8 cellular contexts compared by ENCODE assay signal in genomic region chr5:159207616-159208507, GRCh38. TPM values are rescaled to one million over a fixed set of nuclear protein-coding genes. Genes with fewer than 3 reads are reported as not detected.
DNase-seq lines count a peak whose midpoint lies in the region; ATAC-seq and TF ChIP-seq lines count a peak whose summit lies in the region.

No MANE protein-coding gene starts in this region.

- peak overlapping the region; percentile 88 to 96 (median 92) for H3K27ac Mint-ChIP-seq in H9
- peak overlapping the region; percentile 98 for H3K27ac Mint-ChIP-seq in activated naive CD8-positive, alpha-beta T cell treated with anti-CD3 and anti-CD28 coated beads, Interleukin-2, amount 10 ng/mL, durations not matched to agents 7 days and 5 days

- H3K27me3 ChIP-seq in H9 (ENCODE audit: insufficient read depth, low read length) (peaks cover 4% of the 10 kb centered on the region; the same call in 1 of the 2 replicates), MG63 (no peaks in the 10 kb centered on the region), parathyroid adenoma (ENCODE audit: control insufficient read depth, insufficient read depth, low read length) (no peaks in the 10 kb centered on the region), tibial artery (no peaks in the 10 kb centered on the region)

- H4K8ac ChIP-seq in H9 (replicated peaks; ENCODE audit: insufficient read length, low read depth, low read length), result no peak overlapping the region

- H3K4me1 ChIP-seq in H9 (ENCODE audit: insufficient read depth, low read length) (peaks cover 7% of the 10 kb centered on the region; the same call in 1 of the 2 replicates), parathyroid adenoma (peaks cover 2% of the 10 kb centered on the region), tibial artery (peaks cover 0 to 49% (median 26%) of the 10 kb centered on the region in 4 donors)

- H4K20me1 ChIP-seq in H9 (ENCODE audit: control insufficient read depth, insufficient read depth, insufficient read length), result no peaks in the 10 kb centered on the region

- no peak overlapping the region for H2AK5ac ChIP-seq in H9 (ENCODE audit: insufficient read length, low read length)

- H3T11ph ChIP-seq in H9 (ENCODE audit: low read length), result no peak overlapping the region

- H4K91ac ChIP-seq in H9 (ENCODE audit: insufficient read length, low read depth, low read length), result no peak overlapping the region

- H2BK12ac ChIP-seq in H9 (ENCODE audit: insufficient read length, low read depth, low read length), result no peak overlapping the region

- DNase-seq in GM03348 (ENCODE audit: low spot score) (peak; percentile 81), H9 (peak; percentile 76), MG63 (peak; percentile 91), SKM-1 treated with dmso at 0.1 percent for 144 hours (lab: John Stamatoyannopoulos, UW; ENCODE audit: unreplicated experiment) (peak; percentile 79), Right ventricle myocardium superior (peak; percentile 90), tibial artery (peak; percentile 73 to 88)
- DNase-seq in activated naive CD8-positive, alpha-beta T cell treated with anti-CD3 and anti-CD28 coated beads, Interleukin-2, amount 10 ng/mL, durations not matched to agents 7 days and 5 days, result peak; percentile 79

- 0 out of 5 replicates have a peak, but pooled peaks cover 0 to 2% of the 10 kb centered on the region in 2 experiments for H3K9me3 Mint-ChIP-seq in H9
- no peaks in the 10 kb centered on the region for H3K9me3 Mint-ChIP-seq in activated naive CD8-positive, alpha-beta T cell treated with anti-CD3 and anti-CD28 coated beads, Interleukin-2, amount 10 ng/mL, durations not matched to agents 7 days and 5 days

- POLR2A ChIA-PET in activated naive CD8-positive, alpha-beta T cell treated with anti-CD3 and anti-CD28 coated beads, Interleukin-2, amount 10 ng/mL, durations not matched to agents 7 days and 5 days (lab: Charles Lee), result interaction anchor here (0.8 to 3.1 kb wide), 11 partner anchors 10 to 1212 kb away, joined by 3 to 32 read pairs (median 4); partner anchors contain the start of gene SLU7

- H3K9me3 ChIP-seq in H9 (ENCODE audit: control insufficient read depth, low read depth, low read length) (no peaks in the 10 kb centered on the region), MG63 (no peaks in the 10 kb centered on the region), parathyroid adenoma (ENCODE audit: control insufficient read depth, low read length) (no peaks in the 10 kb centered on the region), tibial artery (no peaks in the 10 kb centered on the region)

- no peak overlapping the region for H3K4ac ChIP-seq in H9 (ENCODE audit: low read depth, low read length)

- H3K23me2 ChIP-seq in H9 (ENCODE audit: insufficient read length, low read depth, low read length, poor library complexity, severe bottlenecking), result peaks cover 16% of the 10 kb centered on the region

- no peak overlapping the region for H2BK20ac ChIP-seq in H9 (ENCODE audit: low read depth, low read length, poor library complexity, severe bottlenecking)

- intact Hi-C loops in Right ventricle myocardium superior (cut with DNase I), result loop anchor here (5.0 kb wide), 1 partner anchor 36 kb away; no protein-coding TSS in a partner anchor
- intact Hi-C loops in tibial artery (cut with DNase I; ENCODE audit: low total_unique reads), result no loop called here

- peaks cover 4% of the 10 kb centered on the region for H3K79me1 ChIP-seq in H9 (ENCODE audit: insufficient read depth, low read depth, low read length, poor library complexity, severe bottlenecking)

- H3K14ac ChIP-seq in H9 (ENCODE audit: insufficient read depth, low read length), result peak overlapping the region; percentile 95; the same call in 1 of the 2 replicates

- peak overlapping the region; percentile 92 for H3K4me2 ChIP-seq in H9 (ENCODE audit: insufficient read depth, insufficient read length, low read length)
- H3K4me2 ChIP-seq in parathyroid adenoma (ENCODE audit: low read length), result peak overlapping the region; percentile 94

- H2BK15ac ChIP-seq in H9 (ENCODE audit: low read depth, low read length), result no peak overlapping the region

- peak overlapping the region; percentile 33 for H3K18ac ChIP-seq in H9 (ENCODE audit: insufficient read length, low read depth, low read length)

- peaks cover 11% of the 10 kb centered on the region for H3K27me3 Mint-ChIP-seq in H9 (ENCODE audit: low read depth)
- H3K27me3 Mint-ChIP-seq in activated naive CD8-positive, alpha-beta T cell treated with anti-CD3 and anti-CD28 coated beads, Interleukin-2, amount 10 ng/mL, durations not matched to agents 7 days and 5 days, result no peaks in the 10 kb centered on the region

- no peak overlapping the region for H4K5ac ChIP-seq in H9 (ENCODE audit: insufficient read length, low read depth, low read length)

- H3K56ac ChIP-seq in H9 (ENCODE audit: insufficient read length, low read depth, low read length), result no peak overlapping the region

- H3K9ac ChIP-seq in H9 (ENCODE audit: extremely low read depth, insufficient read length, low read length) (peak overlapping the region; percentile 36), parathyroid adenoma (peak overlapping the region; percentile 1)

- peak; percentile 60 for ATAC-seq in activated naive CD8-positive, alpha-beta T cell treated with anti-CD3 and anti-CD28 coated beads, Interleukin-2, amount 10 ng/mL, durations not matched to agents 7 days and 5 days (ENCODE audit: low read depth)
- ATAC-seq in Right ventricle myocardium superior (ENCODE audit: poor library complexity), result peak; percentile 83

- no peak overlapping the region for H3K23ac ChIP-seq in H9 (ENCODE audit: insufficient read length, low read depth, low read length)

- no peak overlapping the region for H3K27ac ChIP-seq in H9 (ENCODE audit: insufficient read length, low read depth, low read length)
- peak overlapping the region; percentile 93 for H3K27ac ChIP-seq in parathyroid adenoma
- peak overlapping the region; percentile 89 to 96 for H3K27ac ChIP-seq in tibial artery

- H3K36me3 ChIP-seq in MG63 (peaks cover 5% of the 10 kb centered on the region), parathyroid adenoma (ENCODE audit: control insufficient read depth, insufficient read depth, low read length) (no peaks in the 10 kb centered on the region), tibial artery (no peaks in the 10 kb centered on the region)

- no peak overlapping the region for H2BK120ac ChIP-seq in H9 (ENCODE audit: low read depth, low read length, poor library complexity, severe bottlenecking)

- H3K4me3 ChIP-seq in MG63 (peak overlapping the region; percentile 81), parathyroid adenoma (ENCODE audit: low read depth, low read length) (peak overlapping the region; percentile 82), tibial artery (peak overlapping the region; percentile 90 to 99)

- WGBS in H9 (ENCODE audit: extremely low coverage, insufficient read length, low lambda C conversion rate), result no CpG with 5 or more reads among the region's 36 CpGs

- peak overlapping the region; percentile 94 to 97 for H3K4me3 Mint-ChIP-seq in H9
- H3K4me3 Mint-ChIP-seq in activated naive CD8-positive, alpha-beta T cell treated with anti-CD3 and anti-CD28 coated beads, Interleukin-2, amount 10 ng/mL, durations not matched to agents 7 days and 5 days, result peak overlapping the region; percentile 88

- H3K36me3 Mint-ChIP-seq in H9 (ENCODE audit: insufficient read depth in 1 of 3, low read depth in 3 of 3), result peaks cover 0 to 4% (median 2%) of the 10 kb centered on the region in 3 experiments; a peak in 2 of 7 replicates
- H3K36me3 Mint-ChIP-seq in activated naive CD8-positive, alpha-beta T cell treated with anti-CD3 and anti-CD28 coated beads, Interleukin-2, amount 10 ng/mL, durations not matched to agents 7 days and 5 days, result peaks cover 23% of the 10 kb centered on the region

- H3K79me2 ChIP-seq in H9 (ENCODE audit: insufficient read depth, low read length), result peaks cover 9% of the 10 kb centered on the region; the same call in 1 of the 2 replicates
- peaks cover 20% of the 10 kb centered on the region for H3K79me2 ChIP-seq in parathyroid adenoma

- no peak overlapping the region for H2BK5ac ChIP-seq in H9 (ENCODE audit: insufficient read length, low read length)

- no peak for TF ChIP-seq CTCF in H9 (conservative IDR thresholded peaks at IDR 0.05)
- no peak for TF ChIP-seq CTCF in parathyroid adenoma (IDR thresholded peaks at IDR 0.05)
- TF ChIP-seq CTCF in tibial artery (IDR thresholded peaks at IDR 0.05), result no peak

- H2AFZ ChIP-seq in H9 (ENCODE audit: low read length), result no peak overlapping the region
- peak overlapping the region; percentile 86 for H2AFZ ChIP-seq in parathyroid adenoma

- peaks cover 35 to 47% of the 10 kb centered on the region in 2 experiments for H3K4me1 Mint-ChIP-seq in H9
- H3K4me1 Mint-ChIP-seq in activated naive CD8-positive, alpha-beta T cell treated with anti-CD3 and anti-CD28 coated beads, Interleukin-2, amount 10 ng/mL, durations not matched to agents 7 days and 5 days, result peaks cover 45% of the 10 kb centered on the region

RNA-seq across cellular contexts. Expression of gene RNF145, which starts 1.5 kb away (rescaled TPM):
- total RNA-seq in H9 (2021) (59.1 and 61.4 TPM in 2 replicates), Right ventricle myocardium superior (20.7 TPM)
- 30.8 and 53.5 TPM in 2 replicates for total RNA-seq in MG63 (2014; rRNA removed; shearing (Covaris generic); ENCODE audit: low replicate concordance)
- 100 to 1,000 TPM; 102 to 107 TPM for total RNA-seq in activated naive CD8-positive, alpha-beta T cell treated with anti-CD3 and anti-CD28 coated beads, Interleukin-2, amount 10 ng/mL, durations not matched to agents 7 days and 5 days

RNA-seq across cellular contexts. Expression of gene UBLCP1, which starts 55.2 kb away (rescaled TPM):
- 37.9 and 39.0 TPM in 2 replicates for total RNA-seq in H9 (2021)
- 32.3 and 43.1 TPM in 2 replicates for total RNA-seq in MG63 (2014; rRNA removed; shearing (Covaris generic); ENCODE audit: low replicate concordance)
- total RNA-seq in activated naive CD8-positive, alpha-beta T cell treated with anti-CD3 and anti-CD28 coated beads, Interleukin-2, amount 10 ng/mL, durations not matched to agents 7 days and 5 days, result 10 to 100 TPM; 28.7 to 30.8 TPM
- total RNA-seq in Right ventricle myocardium superior, result 13.3 TPM
